2 cellular contexts compared by ENCODE assay signal in the genomic region with DNA sequence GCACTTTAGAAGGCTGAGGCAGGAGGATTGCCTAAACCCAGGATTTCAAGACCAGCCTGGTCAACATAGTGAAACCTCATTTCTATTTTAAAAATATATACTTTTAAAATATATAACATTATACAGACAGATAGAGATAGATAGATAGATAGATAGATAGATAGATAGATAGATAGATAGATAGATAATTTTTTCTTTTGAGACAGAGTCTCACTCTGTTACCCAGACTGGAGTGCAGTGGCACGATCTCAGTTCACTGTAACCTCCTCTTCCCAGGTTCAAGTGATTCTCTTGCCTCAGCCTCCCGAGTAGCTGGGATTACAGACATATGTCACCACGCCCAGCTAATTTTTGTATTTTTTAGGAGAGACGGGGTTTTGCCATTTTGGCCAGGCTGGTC. TPM values are rescaled to one million over a fixed set of nuclear protein-coding genes. Genes with fewer than 3 reads are reported as not detected.
A peak's percentile ranks its signal among the peaks of the same experiment; 100 is the strongest.
DNase-seq lines count a peak whose midpoint lies in the region; ATAC-seq, FAIRE-seq and TF ChIP-seq lines count a peak whose summit lies in the region.
"Not testable (repeated sequence)": the region's sequence is repeated elsewhere in the genome, so short reads cannot be mapped to it uniquely, and the experiment has no call there.

No MANE protein-coding gene starts in this region.

- H3K9me3 ChIP-seq in K562 (replicated peaks; ENCODE audit: control insufficient read depth, insufficient read depth, low read depth, low read length) = not testable (repeated sequence)

- not testable (repeated sequence) for DNase-seq in K562 (ENCODE audit: extremely low read depth in 1 of 4, low spot score in 3 of 4)

- not testable (repeated sequence) for H3K9ac ChIP-seq in K562 (ENCODE audit: insufficient read depth in 1 of 2, low read depth in 2 of 2, low read length in 2 of 2)

- TF ChIP-seq EP300 in K562 (IDR thresholded peaks at IDR 0.05; ENCODE audit: low read length) = not testable (repeated sequence)

- CTCF ChIA-PET in K562 (lab: Yijun Ruan, JAX; ENCODE audit: low intra/inter-chr PET ratio) = not testable (repeated sequence)

- H3K9me1 ChIP-seq in K562 (ENCODE audit: control insufficient read depth, insufficient read depth, low read length) = not testable (repeated sequence)

- not testable (repeated sequence) for BruUV-seq in K562 (replicated peaks; lab: Mats Ljungman, UMichigan)

- POLR2A ChIA-PET in K562 (lab: Yijun Ruan, JAX) = not testable (repeated sequence)

- in situ Hi-C loops in K562 (cut with MboI) = not testable (repeated sequence)

- TF ChIP-seq CTCF in K562 (IDR thresholded peaks at IDR 0.05 in 2 of 3, conservative IDR thresholded peaks at IDR 0.05 in 1 of 3; ENCODE audit: insufficient read depth in 2 of 3, low read depth in 1 of 3, low read length in 3 of 3) = not testable (repeated sequence)

- intact Hi-C loops in K562 (cut with micrococcal nuclease) = not testable (repeated sequence)

- H4K20me1 ChIP-seq in K562 (replicated peaks; ENCODE audit: control insufficient read depth, insufficient read depth, low read length) = not testable (repeated sequence)

- H3K27me3 ChIP-seq in K562 (ENCODE audit: control insufficient read depth in 2 of 2, insufficient read depth in 2 of 2, low read length in 2 of 2) = not testable (repeated sequence)

- not testable (repeated sequence) for TF ChIP-seq RAD21 in K562 (CRISPR knock-in tag; conservative IDR thresholded peaks at IDR 0.05 in 1 of 2, IDR thresholded peaks at IDR 0.05 in 1 of 2)

- not testable (repeated sequence) for TF ChIP-seq POLR2A in K562 (conservative IDR thresholded peaks at IDR 0.05)

- H3K4me1 ChIP-seq in K562 (replicated peaks in 1 of 2; ENCODE audit: control insufficient read depth in 2 of 2, insufficient read depth in 2 of 2, low read length in 2 of 2) = not testable (repeated sequence)

- H3K27ac ChIP-seq in K562 (ENCODE audit: extremely low read depth, low read depth, low read length) = not testable (repeated sequence)

- H3K79me2 ChIP-seq in K562 (ENCODE audit: control insufficient read depth, insufficient read depth, low read length) = not testable (repeated sequence)

- H3K4me2 ChIP-seq in K562 (ENCODE audit: insufficient read depth, low read length) = not testable (repeated sequence)

- ATAC-seq in K562 = not testable (repeated sequence)

- not testable (repeated sequence) for H3K36me3 ChIP-seq in K562 (ENCODE audit: control insufficient read depth, insufficient read depth, low read length)

- not testable (repeated sequence) for H3K4me3 ChIP-seq in K562

- 35% methylated on average over 4 of the region's 4 CpGs for WGBS in K562 (ENCODE audit: insufficient coverage, low coverage, missing lambda C conversion rate)

- FAIRE-seq in G401.6 (lab: Jason Lieb, UNC) = peak; percentile 25
- FAIRE-seq in K562 (lab: Jason Lieb, UNC) = not testable (repeated sequence)

- not testable (repeated sequence) for H2AFZ ChIP-seq in K562 (ENCODE audit: low read depth, low read length)

TF ChIP-seq in K562, 482 proteins besides CTCF, POLR2A, EP300 and RAD21:
- TF ChIP-seq DACH1 (IDR thresholded peaks at IDR 0.05; ENCODE audit: partially characterized antibody) = peak; percentile 91

RNA-seq across cellular contexts. Expression of a gene that starts 35.4 kb away (rescaled TPM):
- total RNA-seq in K562 (2011; cell fraction: chromatin; rRNA removed; ENCODE audit: low replicate concordance) = 311 and 511 TPM in 2 replicates
- 257 and 270 TPM in 2 replicates for total RNA-seq in K562 (2011; cell fraction: nucleolus; rRNA removed)
- 338 and 415 TPM in 2 replicates for total RNA-seq in K562 (2011; cell fraction: nucleoplasm; rRNA removed)
- 450 and 515 TPM in 2 replicates for total RNA-seq in K562 (2014; rRNA removed)
- 766 and 865 TPM in 2 replicates for total RNA-seq in K562 (2014; rRNA removed; fragmentation: Illumina TruSeq; extraction: Trizol)
- 498 and 500 TPM in 2 replicates for total RNA-seq in K562 (2015; rRNA removed; fragmentation: Illumina TruSeq; extraction: Trizol)
- total RNA-seq in K562 (2021) = 687 and 693 TPM in 2 replicates
- 405 and 419 TPM in 2 replicates for polyA plus RNA-seq in K562 (2011; rRNA removed)
- 556 and 768 TPM in 2 replicates for polyA plus RNA-seq in K562 (2011; cell fraction: cytosol; rRNA removed)
- 515 and 531 TPM in 2 replicates for polyA plus RNA-seq in K562 (2011; cell fraction: nucleus; rRNA removed)
- polyA plus RNA-seq in K562 (2012) = 638 and 684 TPM in 2 replicates
- 571 and 592 TPM in 2 replicates for polyA plus RNA-seq in K562 (2014; fragmentation: Illumina TruSeq; extraction: Trizol)
- polyA plus RNA-seq in K562 (2014; fragmentation: Nextera tagmentation; extraction: Ambion mirVana) = 100 to 1,000 TPM; 264 to 309 TPM
- 449 and 495 TPM in 2 replicates for polyA plus RNA-seq in K562 (2014; rRNA removed)
- 760 and 828 TPM in 2 replicates for polyA minus RNA-seq in K562 (2011; rRNA and poly(A)+ RNA removed)
- polyA minus RNA-seq in K562 (2011; cell fraction: cytosol; rRNA and poly(A)+ RNA removed) = 379 and 409 TPM in 2 replicates
- 181 and 261 TPM in 2 replicates for polyA minus RNA-seq in K562 (2011; cell fraction: nucleus; rRNA and poly(A)+ RNA removed)

RNA-seq across cellular contexts. Expression of a gene that starts 42.7 kb away (rescaled TPM):
- total RNA-seq in K562 (2011; cell fraction: chromatin; rRNA removed; ENCODE audit: low replicate concordance) = 87.3 and 241 TPM in 2 replicates
- 71.1 and 72.0 TPM in 2 replicates for total RNA-seq in K562 (2011; cell fraction: nucleolus; rRNA removed)
- 103 and 175 TPM in 2 replicates for total RNA-seq in K562 (2011; cell fraction: nucleoplasm; rRNA removed)
- 182 and 185 TPM in 2 replicates for total RNA-seq in K562 (2014; rRNA removed)
- 250 and 291 TPM in 2 replicates for total RNA-seq in K562 (2014; rRNA removed; fragmentation: Illumina TruSeq; extraction: Trizol)
- total RNA-seq in K562 (2015; rRNA removed; fragmentation: Illumina TruSeq; extraction: Trizol) = 257 and 263 TPM in 2 replicates
- total RNA-seq in K562 (2021) = 234 and 244 TPM in 2 replicates
- polyA plus RNA-seq in K562 (2011; rRNA removed) = 134 and 156 TPM in 2 replicates
- 31.6 and 45.3 TPM in 2 replicates for polyA plus RNA-seq in K562 (2011; cell fraction: cytosol; rRNA removed)
- polyA plus RNA-seq in K562 (2011; cell fraction: nucleus; rRNA removed) = 38.5 and 49.5 TPM in 2 replicates
- 132 and 133 TPM in 2 replicates for polyA plus RNA-seq in K562 (2012)
- 179 and 184 TPM in 2 replicates for polyA plus RNA-seq in K562 (2014; fragmentation: Illumina TruSeq; extraction: Trizol)
- polyA plus RNA-seq in K562 (2014; fragmentation: Nextera tagmentation; extraction: Ambion mirVana) = 10 to 100 TPM; 62.1 to 85.9 TPM
- polyA plus RNA-seq in K562 (2014; rRNA removed) = 102 and 108 TPM in 2 replicates
- 217 and 242 TPM in 2 replicates for polyA minus RNA-seq in K562 (2011; rRNA and poly(A)+ RNA removed)
- polyA minus RNA-seq in K562 (2011; cell fraction: cytosol; rRNA and poly(A)+ RNA removed) = 118 and 127 TPM in 2 replicates
- polyA minus RNA-seq in K562 (2011; cell fraction: nucleus; rRNA and poly(A)+ RNA removed) = 95.9 and 167 TPM in 2 replicates
